9 cellular contexts compared by ENCODE assay signal in the genomic region with DNA sequence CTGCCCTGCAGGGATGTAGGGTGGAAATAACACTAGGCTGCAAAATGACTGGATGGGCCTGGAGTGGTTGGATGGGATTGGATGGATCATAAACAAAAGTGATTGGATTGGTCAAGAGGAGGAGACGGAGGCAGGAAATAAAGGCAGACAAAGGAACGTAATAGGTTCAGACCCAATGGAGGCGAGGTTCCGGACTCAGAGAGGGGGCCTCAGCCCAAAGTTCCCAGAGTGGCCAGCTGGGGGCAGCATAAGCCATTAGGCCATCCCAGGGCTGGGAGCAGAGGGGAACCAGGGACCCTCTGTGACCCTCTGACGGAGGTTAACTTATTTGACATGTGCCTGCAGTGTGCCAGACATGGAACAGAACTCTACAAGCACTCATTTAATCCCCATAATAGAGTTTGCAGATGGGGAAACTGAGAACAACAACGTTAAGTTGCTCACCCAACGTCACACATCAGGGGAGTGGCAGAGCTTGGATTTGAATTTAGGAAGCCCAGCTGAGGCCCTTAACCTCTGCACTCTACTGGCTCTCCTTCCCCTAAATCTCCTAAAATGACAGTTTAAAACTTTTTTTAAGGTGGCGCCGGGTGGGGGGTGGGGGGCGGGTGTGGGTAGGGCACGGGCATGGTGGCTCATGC. TPM values are rescaled to one million over a fixed set of nuclear protein-coding genes. Genes with fewer than 3 reads are reported as not detected.
A peak's percentile ranks its signal among the peaks of the same experiment; 100 is the strongest.
DNase-seq lines count a peak whose midpoint lies in the region; TF ChIP-seq lines count a peak whose summit lies in the region.
"Had no signal": no experiment of that assay in that cellular context is flagged by ENCODE, and none has a peak within 500 bp of the region (broad histone marks: within the 10 kb centered on the region; RNA-seq: fewer than 3 reads in every experiment).

No MANE protein-coding gene starts in this region.

- H3K4me3 ChIP-seq in WI38 (ENCODE audit: low read depth, low read length), result no peak overlapping the region
- H3K4me3 ChIP-seq in breast epithelium, result no peak overlapping the region

- H3K9me3 ChIP-seq in breast epithelium, result no peaks in the 10 kb centered on the region

- H3K36me3 ChIP-seq in breast epithelium, result no peaks in the 10 kb centered on the region

- peak; percentile 72 for DNase-seq in activated gamma-delta T cell treated with Interleukin-2 at 50 U/mL for 16 hours
- no peak for DNase-seq in activated gamma-delta T cell (lab: John Stamatoyannopoulos, UW)
- no peak for DNase-seq in breast epithelium (ENCODE audit: low spot score in 2 of 2)
- peak; percentile 42 for DNase-seq in left kidney (ENCODE audit: low read depth, low spot score)
- DNase-seq in stimulated activated CD8-positive, alpha-beta memory T cell treated with anti-CD3 and anti-CD28 coated beads, Interleukin-12 subunit alpha, Interleukin-12 subunit beta, amount 100 ng/mL, for 1 hour (ENCODE audit: low read depth), result peak; percentile 50
- DNase-seq in NCI-H510A treated with DMSO at 0.1 percent for 48 hours (lab: John Stamatoyannopoulos, UW), result no peak
- no peak for DNase-seq in retina

- TF ChIP-seq CTCF in WI38 (IDR thresholded peaks at IDR 0.05; ENCODE audit: low read depth, low read length), result peak; percentile 76
- peak in 2 of 3 donors; percentile 32 to 71 for TF ChIP-seq CTCF in breast epithelium (IDR thresholded peaks at IDR 0.05)

- TF ChIP-seq POLR2A in breast epithelium (IDR thresholded peaks at IDR 0.05), result no peak

- H3K27ac ChIP-seq in breast epithelium, result no peak overlapping the region
- H3K27ac ChIP-seq: epithelial cell of prostate had no signal

- intact Hi-C loops in breast epithelium (cut with DNase I; ENCODE audit: low total_unique reads), result no loop called here

- peaks cover 0 to 9% of the 10 kb centered on the region in 2 donors for H3K27me3 ChIP-seq in breast epithelium

- H3K4me1 ChIP-seq in breast epithelium, result no peaks in the 10 kb centered on the region

RNA-seq across cellular contexts. Expression of gene MAP1S, which starts 15.3 kb away (rescaled TPM):
- 10 to 100 TPM; 11.2 to 17.4 (median 15.4) TPM for total RNA-seq in breast epithelium

RNA-seq across cellular contexts. Expression of gene UNC13A, which starts 15.8 kb away (rescaled TPM):
- under 1 TPM in 2 of 3 donors, not detected in 1; under 0.01 to 0.15 TPM for total RNA-seq in breast epithelium

RNA-seq across cellular contexts. Expression of gene FCHO1, which starts 47.3 kb away (rescaled TPM):
- 1 to 10 TPM; 1.6 to 5.3 (median 2.9) TPM for total RNA-seq in breast epithelium

Comparison
In these comparisons a context has a peak if more than half of its experiments do, and no peak if none do; other contexts are left out.
1. DNase-seq: peak in activated gamma-delta T cell treated with Interleukin-2 at 50 U/mL for 16 hours (single experiment), left kidney (single experiment) and stimulated activated CD8-positive, alpha-beta memory T cell treated with anti-CD3 and anti-CD28 coated beads, Interleukin-12 subunit alpha, Interleukin-12 subunit beta, amount 100 ng/mL, for 1 hour (single experiment); none in activated gamma-delta T cell (single experiment), breast epithelium (0 of 2), NCI-H510A treated with DMSO at 0.1 percent for 48 hours (single experiment) and retina (single experiment).